In the genomic region with DNA sequence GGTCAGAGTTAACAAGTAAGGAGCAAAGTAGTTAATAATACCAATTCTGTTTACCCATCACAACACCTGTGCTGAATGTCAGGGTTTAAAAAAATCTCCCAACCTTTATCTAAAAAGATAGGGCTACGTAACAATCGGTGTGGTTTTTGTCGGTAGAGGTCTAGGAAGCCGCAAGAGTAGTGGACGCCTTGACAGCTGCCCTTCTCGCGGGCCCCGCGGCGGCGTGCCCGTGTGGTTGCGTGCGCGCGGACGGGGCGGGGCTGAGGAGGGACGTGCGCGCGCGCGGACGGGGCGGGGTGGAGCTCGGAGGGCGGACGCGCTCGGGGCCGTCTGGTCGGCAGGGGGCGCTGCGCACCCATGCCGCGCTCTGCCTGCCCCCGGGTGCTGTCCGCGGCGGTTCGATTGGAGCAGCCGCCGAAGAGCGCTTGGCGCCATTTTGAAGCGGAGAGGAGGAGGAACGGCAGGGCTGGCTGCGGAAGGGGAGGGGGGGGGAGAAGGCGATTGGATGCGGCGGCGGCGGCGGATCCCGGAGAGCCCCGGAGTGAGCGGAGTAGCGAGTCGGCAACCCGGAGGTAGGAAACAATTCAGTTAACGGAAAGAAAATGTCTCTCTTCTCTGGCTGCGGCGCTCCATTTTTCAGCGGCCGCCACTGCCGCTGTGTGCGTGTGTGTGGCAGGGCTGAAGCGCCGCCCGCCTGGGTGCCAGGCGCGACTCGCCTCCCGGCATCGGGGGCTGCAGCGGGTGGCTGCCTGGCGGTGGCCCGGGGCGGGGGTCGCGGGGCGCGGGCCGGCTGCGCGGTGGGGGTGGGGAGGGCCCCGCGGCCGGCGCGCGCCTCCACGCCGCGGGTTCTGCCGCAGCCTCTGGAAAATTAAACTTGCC, we compare ENCODE assay signal across 1 cellular context.
TF ChIP-seq lines count a peak whose summit lies in the region.

A gene with protein sequence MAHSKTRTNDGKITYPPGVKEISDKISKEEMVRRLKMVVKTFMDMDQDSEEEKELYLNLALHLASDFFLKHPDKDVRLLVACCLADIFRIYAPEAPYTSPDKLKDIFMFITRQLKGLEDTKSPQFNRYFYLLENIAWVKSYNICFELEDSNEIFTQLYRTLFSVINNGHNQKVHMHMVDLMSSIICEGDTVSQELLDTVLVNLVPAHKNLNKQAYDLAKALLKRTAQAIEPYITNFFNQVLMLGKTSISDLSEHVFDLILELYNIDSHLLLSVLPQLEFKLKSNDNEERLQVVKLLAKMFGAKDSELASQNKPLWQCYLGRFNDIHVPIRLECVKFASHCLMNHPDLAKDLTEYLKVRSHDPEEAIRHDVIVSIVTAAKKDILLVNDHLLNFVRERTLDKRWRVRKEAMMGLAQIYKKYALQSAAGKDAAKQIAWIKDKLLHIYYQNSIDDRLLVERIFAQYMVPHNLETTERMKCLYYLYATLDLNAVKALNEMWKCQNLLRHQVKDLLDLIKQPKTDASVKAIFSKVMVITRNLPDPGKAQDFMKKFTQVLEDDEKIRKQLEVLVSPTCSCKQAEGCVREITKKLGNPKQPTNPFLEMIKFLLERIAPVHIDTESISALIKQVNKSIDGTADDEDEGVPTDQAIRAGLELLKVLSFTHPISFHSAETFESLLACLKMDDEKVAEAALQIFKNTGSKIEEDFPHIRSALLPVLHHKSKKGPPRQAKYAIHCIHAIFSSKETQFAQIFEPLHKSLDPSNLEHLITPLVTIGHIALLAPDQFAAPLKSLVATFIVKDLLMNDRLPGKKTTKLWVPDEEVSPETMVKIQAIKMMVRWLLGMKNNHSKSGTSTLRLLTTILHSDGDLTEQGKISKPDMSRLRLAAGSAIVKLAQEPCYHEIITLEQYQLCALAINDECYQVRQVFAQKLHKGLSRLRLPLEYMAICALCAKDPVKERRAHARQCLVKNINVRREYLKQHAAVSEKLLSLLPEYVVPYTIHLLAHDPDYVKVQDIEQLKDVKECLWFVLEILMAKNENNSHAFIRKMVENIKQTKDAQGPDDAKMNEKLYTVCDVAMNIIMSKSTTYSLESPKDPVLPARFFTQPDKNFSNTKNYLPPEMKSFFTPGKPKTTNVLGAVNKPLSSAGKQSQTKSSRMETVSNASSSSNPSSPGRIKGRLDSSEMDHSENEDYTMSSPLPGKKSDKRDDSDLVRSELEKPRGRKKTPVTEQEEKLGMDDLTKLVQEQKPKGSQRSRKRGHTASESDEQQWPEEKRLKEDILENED (N-terminal part only) (plus strand): TSS at position 431 of the 879 bp plus-strand sequence. CDS start 62,321 bp downstream, outside the sequence.

TF ChIP-seq in HepG2, 621 proteins besides CTCF, POLR2A, EP300 and RAD21 (continued from another document and continues in another):
- TF ChIP-seq, protein P1, sequence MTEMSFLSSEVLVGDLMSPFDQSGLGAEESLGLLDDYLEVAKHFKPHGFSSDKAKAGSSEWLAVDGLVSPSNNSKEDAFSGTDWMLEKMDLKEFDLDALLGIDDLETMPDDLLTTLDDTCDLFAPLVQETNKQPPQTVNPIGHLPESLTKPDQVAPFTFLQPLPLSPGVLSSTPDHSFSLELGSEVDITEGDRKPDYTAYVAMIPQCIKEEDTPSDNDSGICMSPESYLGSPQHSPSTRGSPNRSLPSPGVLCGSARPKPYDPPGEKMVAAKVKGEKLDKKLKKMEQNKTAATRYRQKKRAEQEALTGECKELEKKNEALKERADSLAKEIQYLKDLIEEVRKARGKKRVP (CRISPR knock-in tag; IDR thresholded peaks at IDR 0.05): 0 out of 4 replicates have a peak, but pooled peaks of 1 of the 2 experiments have one; percentile 11
- TF ChIP-seq ZNF451 (CRISPR knock-in tag; IDR thresholded peaks at IDR 0.05): no peak
- TF ChIP-seq, protein P2, sequence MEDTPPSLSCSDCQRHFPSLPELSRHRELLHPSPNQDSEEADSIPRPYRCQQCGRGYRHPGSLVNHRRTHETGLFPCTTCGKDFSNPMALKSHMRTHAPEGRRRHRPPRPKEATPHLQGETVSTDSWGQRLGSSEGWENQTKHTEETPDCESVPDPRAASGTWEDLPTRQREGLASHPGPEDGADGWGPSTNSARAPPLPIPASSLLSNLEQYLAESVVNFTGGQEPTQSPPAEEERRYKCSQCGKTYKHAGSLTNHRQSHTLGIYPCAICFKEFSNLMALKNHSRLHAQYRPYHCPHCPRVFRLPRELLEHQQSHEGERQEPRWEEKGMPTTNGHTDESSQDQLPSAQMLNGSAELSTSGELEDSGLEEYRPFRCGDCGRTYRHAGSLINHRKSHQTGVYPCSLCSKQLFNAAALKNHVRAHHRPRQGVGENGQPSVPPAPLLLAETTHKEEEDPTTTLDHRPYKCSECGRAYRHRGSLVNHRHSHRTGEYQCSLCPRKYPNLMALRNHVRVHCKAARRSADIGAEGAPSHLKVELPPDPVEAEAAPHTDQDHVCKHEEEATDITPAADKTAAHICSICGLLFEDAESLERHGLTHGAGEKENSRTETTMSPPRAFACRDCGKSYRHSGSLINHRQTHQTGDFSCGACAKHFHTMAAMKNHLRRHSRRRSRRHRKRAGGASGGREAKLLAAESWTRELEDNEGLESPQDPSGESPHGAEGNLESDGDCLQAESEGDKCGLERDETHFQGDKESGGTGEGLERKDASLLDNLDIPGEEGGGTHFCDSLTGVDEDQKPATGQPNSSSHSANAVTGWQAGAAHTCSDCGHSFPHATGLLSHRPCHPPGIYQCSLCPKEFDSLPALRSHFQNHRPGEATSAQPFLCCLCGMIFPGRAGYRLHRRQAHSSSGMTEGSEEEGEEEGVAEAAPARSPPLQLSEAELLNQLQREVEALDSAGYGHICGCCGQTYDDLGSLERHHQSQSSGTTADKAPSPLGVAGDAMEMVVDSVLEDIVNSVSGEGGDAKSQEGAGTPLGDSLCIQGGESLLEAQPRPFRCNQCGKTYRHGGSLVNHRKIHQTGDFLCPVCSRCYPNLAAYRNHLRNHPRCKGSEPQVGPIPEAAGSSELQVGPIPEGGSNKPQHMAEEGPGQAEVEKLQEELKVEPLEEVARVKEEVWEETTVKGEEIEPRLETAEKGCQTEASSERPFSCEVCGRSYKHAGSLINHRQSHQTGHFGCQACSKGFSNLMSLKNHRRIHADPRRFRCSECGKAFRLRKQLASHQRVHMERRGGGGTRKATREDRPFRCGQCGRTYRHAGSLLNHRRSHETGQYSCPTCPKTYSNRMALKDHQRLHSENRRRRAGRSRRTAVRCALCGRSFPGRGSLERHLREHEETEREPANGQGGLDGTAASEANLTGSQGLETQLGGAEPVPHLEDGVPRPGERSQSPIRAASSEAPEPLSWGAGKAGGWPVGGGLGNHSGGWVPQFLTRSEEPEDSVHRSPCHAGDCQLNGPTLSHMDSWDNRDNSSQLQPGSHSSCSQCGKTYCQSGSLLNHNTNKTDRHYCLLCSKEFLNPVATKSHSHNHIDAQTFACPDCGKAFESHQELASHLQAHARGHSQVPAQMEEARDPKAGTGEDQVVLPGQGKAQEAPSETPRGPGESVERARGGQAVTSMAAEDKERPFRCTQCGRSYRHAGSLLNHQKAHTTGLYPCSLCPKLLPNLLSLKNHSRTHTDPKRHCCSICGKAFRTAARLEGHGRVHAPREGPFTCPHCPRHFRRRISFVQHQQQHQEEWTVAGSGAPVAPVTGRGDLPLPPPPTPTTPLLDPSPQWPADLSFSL (CRISPR knock-in tag; IDR thresholded peaks at IDR 0.05): no peak
- TF ChIP-seq ZNF768 (CRISPR knock-in tag; IDR thresholded peaks at IDR 0.05): no peak; the same call in 1 of the 2 replicates
- peak; percentile 75; the same call in 1 of the 2 replicates for TF ChIP-seq KAT7 (CRISPR knock-in tag; IDR thresholded peaks at IDR 0.05; ENCODE audit: borderline replicate concordance)
- TF ChIP-seq ZNF549 (CRISPR knock-in tag; IDR thresholded peaks at IDR 0.05): no peak
- TF ChIP-seq NFIC (IDR thresholded peaks at IDR 0.05; ENCODE audit: low read length): no peak
- no peak for TF ChIP-seq CENPT (CRISPR knock-in tag; IDR thresholded peaks at IDR 0.05; ENCODE audit: low read depth)
- peak; percentile 49; the same call in 1 of the 2 replicates for TF ChIP-seq KDM5B (CRISPR knock-in tag; IDR thresholded peaks at IDR 0.05; ENCODE audit: borderline replicate concordance)
- TF ChIP-seq, protein P3, sequence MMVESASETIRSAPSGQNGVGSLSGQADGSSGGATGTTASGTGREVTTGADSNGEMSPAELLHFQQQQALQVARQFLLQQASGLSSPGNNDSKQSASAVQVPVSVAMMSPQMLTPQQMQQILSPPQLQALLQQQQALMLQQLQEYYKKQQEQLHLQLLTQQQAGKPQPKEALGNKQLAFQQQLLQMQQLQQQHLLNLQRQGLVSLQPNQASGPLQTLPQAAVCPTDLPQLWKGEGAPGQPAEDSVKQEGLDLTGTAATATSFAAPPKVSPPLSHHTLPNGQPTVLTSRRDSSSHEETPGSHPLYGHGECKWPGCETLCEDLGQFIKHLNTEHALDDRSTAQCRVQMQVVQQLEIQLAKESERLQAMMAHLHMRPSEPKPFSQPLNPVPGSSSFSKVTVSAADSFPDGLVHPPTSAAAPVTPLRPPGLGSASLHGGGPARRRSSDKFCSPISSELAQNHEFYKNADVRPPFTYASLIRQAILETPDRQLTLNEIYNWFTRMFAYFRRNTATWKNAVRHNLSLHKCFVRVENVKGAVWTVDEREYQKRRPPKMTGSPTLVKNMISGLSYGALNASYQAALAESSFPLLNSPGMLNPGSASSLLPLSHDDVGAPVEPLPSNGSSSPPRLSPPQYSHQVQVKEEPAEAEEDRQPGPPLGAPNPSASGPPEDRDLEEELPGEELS (CRISPR knock-in tag; IDR thresholded peaks at IDR 0.05): no peak
- TF ChIP-seq, protein P4, sequence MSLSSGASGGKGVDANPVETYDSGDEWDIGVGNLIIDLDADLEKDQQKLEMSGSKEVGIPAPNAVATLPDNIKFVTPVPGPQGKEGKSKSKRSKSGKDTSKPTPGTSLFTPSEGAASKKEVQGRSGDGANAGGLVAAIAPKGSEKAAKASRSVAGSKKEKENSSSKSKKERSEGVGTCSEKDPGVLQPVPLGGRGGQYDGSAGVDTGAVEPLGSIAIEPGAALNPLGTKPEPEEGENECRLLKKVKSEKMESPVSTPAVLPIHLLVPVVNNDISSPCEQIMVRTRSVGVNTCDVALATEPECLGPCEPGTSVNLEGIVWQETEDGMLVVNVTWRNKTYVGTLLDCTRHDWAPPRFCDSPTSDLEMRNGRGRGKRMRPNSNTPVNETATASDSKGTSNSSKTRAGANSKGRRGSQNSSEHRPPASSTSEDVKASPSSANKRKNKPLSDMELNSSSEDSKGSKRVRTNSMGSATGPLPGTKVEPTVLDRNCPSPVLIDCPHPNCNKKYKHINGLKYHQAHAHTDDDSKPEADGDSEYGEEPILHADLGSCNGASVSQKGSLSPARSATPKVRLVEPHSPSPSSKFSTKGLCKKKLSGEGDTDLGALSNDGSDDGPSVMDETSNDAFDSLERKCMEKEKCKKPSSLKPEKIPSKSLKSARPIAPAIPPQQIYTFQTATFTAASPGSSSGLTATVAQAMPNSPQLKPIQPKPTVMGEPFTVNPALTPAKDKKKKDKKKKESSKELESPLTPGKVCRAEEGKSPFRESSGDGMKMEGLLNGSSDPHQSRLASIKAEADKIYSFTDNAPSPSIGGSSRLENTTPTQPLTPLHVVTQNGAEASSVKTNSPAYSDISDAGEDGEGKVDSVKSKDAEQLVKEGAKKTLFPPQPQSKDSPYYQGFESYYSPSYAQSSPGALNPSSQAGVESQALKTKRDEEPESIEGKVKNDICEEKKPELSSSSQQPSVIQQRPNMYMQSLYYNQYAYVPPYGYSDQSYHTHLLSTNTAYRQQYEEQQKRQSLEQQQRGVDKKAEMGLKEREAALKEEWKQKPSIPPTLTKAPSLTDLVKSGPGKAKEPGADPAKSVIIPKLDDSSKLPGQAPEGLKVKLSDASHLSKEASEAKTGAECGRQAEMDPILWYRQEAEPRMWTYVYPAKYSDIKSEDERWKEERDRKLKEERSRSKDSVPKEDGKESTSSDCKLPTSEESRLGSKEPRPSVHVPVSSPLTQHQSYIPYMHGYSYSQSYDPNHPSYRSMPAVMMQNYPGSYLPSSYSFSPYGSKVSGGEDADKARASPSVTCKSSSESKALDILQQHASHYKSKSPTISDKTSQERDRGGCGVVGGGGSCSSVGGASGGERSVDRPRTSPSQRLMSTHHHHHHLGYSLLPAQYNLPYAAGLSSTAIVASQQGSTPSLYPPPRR (CRISPR knock-in tag; IDR thresholded peaks at IDR 0.05; ENCODE audit: borderline replicate concordance): no peak
- 0 out of 2 replicates have a peak, but pooled peaks have one; percentile 25 for TF ChIP-seq CBX5 (CRISPR knock-in tag; IDR thresholded peaks at IDR 0.05; ENCODE audit: borderline replicate concordance)
- TF ChIP-seq ZNF766 (CRISPR knock-in tag; IDR thresholded peaks at IDR 0.05; ENCODE audit: borderline replicate concordance): no peak
- TF ChIP-seq, protein P5, sequence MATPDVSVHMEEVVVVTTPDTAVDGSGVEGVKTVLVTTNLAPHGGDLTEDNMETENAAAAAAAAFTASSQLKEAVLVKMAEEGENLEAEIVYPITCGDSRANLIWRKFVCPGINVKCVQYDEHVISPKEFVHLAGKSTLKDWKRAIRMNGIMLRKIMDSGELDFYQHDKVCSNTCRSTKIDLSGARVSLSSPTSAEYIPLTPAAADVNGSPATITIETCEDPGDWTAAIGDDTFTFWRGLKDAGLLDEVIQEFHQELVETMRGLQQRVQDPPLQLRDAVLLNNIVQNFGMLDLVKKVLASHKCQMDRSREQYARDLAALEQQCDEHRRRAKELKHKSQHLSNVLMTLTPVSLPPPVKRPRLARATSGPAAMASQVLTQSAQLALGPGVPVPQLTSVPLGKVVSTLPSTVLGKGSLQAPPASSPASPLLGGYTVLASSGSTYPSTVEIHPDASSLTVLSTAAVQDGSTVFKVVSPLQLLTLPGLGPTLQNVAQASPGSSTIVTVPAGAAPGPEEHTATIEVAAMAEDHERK (CRISPR knock-in tag; IDR thresholded peaks at IDR 0.05; ENCODE audit: low read depth): peak; percentile 90
- TF ChIP-seq, protein P6, sequence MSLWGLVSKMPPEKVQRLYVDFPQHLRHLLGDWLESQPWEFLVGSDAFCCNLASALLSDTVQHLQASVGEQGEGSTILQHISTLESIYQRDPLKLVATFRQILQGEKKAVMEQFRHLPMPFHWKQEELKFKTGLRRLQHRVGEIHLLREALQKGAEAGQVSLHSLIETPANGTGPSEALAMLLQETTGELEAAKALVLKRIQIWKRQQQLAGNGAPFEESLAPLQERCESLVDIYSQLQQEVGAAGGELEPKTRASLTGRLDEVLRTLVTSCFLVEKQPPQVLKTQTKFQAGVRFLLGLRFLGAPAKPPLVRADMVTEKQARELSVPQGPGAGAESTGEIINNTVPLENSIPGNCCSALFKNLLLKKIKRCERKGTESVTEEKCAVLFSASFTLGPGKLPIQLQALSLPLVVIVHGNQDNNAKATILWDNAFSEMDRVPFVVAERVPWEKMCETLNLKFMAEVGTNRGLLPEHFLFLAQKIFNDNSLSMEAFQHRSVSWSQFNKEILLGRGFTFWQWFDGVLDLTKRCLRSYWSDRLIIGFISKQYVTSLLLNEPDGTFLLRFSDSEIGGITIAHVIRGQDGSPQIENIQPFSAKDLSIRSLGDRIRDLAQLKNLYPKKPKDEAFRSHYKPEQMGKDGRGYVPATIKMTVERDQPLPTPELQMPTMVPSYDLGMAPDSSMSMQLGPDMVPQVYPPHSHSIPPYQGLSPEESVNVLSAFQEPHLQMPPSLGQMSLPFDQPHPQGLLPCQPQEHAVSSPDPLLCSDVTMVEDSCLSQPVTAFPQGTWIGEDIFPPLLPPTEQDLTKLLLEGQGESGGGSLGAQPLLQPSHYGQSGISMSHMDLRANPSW (CRISPR knock-in tag; IDR thresholded peaks at IDR 0.05; ENCODE audit: borderline replicate concordance): no peak
- peak; percentile 75 for TF ChIP-seq THAP11 (CRISPR knock-in tag; IDR thresholded peaks at IDR 0.05)
- TF ChIP-seq, protein P7, sequence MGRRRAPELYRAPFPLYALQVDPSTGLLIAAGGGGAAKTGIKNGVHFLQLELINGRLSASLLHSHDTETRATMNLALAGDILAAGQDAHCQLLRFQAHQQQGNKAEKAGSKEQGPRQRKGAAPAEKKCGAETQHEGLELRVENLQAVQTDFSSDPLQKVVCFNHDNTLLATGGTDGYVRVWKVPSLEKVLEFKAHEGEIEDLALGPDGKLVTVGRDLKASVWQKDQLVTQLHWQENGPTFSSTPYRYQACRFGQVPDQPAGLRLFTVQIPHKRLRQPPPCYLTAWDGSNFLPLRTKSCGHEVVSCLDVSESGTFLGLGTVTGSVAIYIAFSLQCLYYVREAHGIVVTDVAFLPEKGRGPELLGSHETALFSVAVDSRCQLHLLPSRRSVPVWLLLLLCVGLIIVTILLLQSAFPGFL (CRISPR knock-in tag; IDR thresholded peaks at IDR 0.05): no peak
- TF ChIP-seq NFYB (CRISPR knock-in tag; IDR thresholded peaks at IDR 0.05): peak; percentile 62
